In the genomic region with DNA sequence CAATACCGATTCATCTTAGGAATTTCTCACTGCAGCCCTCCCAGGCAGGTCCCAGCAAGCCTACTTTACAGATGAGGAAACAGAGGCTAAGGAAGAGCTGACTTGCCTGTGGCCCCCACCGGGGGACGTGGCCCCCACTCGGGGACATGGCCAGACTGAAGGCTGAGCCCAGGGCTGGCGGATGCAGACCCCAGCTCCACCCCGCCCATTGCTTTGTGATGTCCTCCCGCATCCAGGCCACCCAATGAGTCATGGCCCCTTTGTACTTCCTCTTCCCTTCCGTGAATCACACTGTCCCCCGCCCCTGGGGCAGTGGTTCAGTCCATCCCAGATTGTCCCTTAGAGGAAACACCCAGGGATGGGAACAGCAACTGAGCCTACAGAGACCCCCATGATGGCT, we compare ENCODE assay signal across 17 cellular contexts.
DNase-seq lines count a peak whose midpoint lies in the region; ATAC-seq and TF ChIP-seq lines count a peak whose summit lies in the region.
"Had no signal": no experiment of that assay in that cellular context is flagged by ENCODE, and none has a peak within 500 bp of the region (broad histone marks: within the 10 kb centered on the region; RNA-seq: fewer than 3 reads in every experiment).

No MANE protein-coding gene starts in this region.

- intact Hi-C loops in left cardiac atrium (cut with DNase I) (no loop called here), Right ventricle myocardium inferior (cut with DNase I) (no loop called here), Caco-2 (cut with micrococcal nuclease; ENCODE audit: unreplicated experiment) (no loop called here)

- DNase-seq in left cardiac atrium (peak; percentile 52), Right ventricle myocardium inferior (ENCODE audit: missing footprints) (no peak), SW 1271 (lab: John Stamatoyannopoulos, UW) (peak; percentile 17 to 58), foreskin keratinocyte (peak in 1 of 2 donors; percentile 79), suprapubic skin (ENCODE audit: low spot score in 2 of 2) (no peak), cerebellar cortex (ENCODE audit: low spot score) (no peak), Caco-2 (no peak)
- DNase-seq: activated naive CD4-positive, alpha-beta T cell; central memory CD4-positive, alpha-beta T cell; NCI-H1048; stimulated activated CD4-positive, alpha-beta T cell treated with anti-CD3 and anti-CD28 coated beads, Interleukin-15, amount 100 ng/mL, for 24 hours; T-helper 9 cell; tibial artery had no signal

- H3K4me1 ChIP-seq in foreskin keratinocyte (peaks cover 5% of the 10 kb centered on the region), suprapubic skin (no peaks in the 10 kb centered on the region), Caco-2 (peaks cover 20% of the 10 kb centered on the region)
- H3K4me1 ChIP-seq: Peyer's patch had no signal

- no peaks in the 10 kb centered on the region for H3K36me3 Mint-ChIP-seq in Caco-2 (ENCODE audit: insufficient read depth, unreplicated experiment)

- no peaks in the 10 kb centered on the region for H3K27me3 Mint-ChIP-seq in Caco-2 (ENCODE audit: insufficient read depth, unreplicated experiment)

- H3K27ac ChIP-seq in foreskin keratinocyte (no peak overlapping the region), suprapubic skin (no peak overlapping the region)
- H3K27ac ChIP-seq: esophagus muscularis mucosa, HL-60, Peyer's patch, tibial artery had no signal

- TF ChIP-seq CTCF in foreskin keratinocyte (conservative IDR thresholded peaks at IDR 0.05) (no peak), suprapubic skin (IDR thresholded peaks at IDR 0.05) (no peak), Caco-2 (IDR thresholded peaks at IDR 0.05; ENCODE audit: insufficient read depth in 1 of 2, low read depth in 1 of 2, low read length in 1 of 2, severe bottlenecking in 1 of 2, unreplicated experiment in 1 of 2) (no peak)

- POLR2A ChIA-PET in Caco-2 (lab: Charles Lee): no interaction called here

- ATAC-seq in left cardiac atrium (peak in 1 of 2 donors; percentile 31), Right ventricle myocardium inferior (no peak), foreskin keratinocyte (peak; percentile 65), GM21825 (IDR thresholded peaks at IDR 0.05; ENCODE audit: unreplicated experiment) (no peak)

- H3K27ac Mint-ChIP-seq in Caco-2 (ENCODE audit: unreplicated experiment): no peak overlapping the region

- TF ChIP-seq EP300 in suprapubic skin (IDR thresholded peaks at IDR 0.05): no peak

- BruUV-seq in Caco-2 (replicated peaks; lab: Mats Ljungman, UMichigan): no TSS peak

- no peak overlapping the region for H3K4me3 Mint-ChIP-seq in Caco-2 (ENCODE audit: unreplicated experiment)

- H3K27me3 ChIP-seq in foreskin keratinocyte (no peaks in the 10 kb centered on the region), suprapubic skin (peaks cover 28% of the 10 kb centered on the region), Caco-2 (replicated peaks; ENCODE audit: control insufficient read depth, insufficient read depth, low read length) (no peaks in the 10 kb centered on the region)
- H3K27me3 ChIP-seq: Peyer's patch, tibial artery had no signal

- H3K4me1 Mint-ChIP-seq in Caco-2 (ENCODE audit: low read depth, unreplicated experiment): peaks cover 27% of the 10 kb centered on the region

- H3K36me3 ChIP-seq in suprapubic skin (no peaks in the 10 kb centered on the region), Caco-2 (ENCODE audit: control insufficient read depth, insufficient read depth, low read length) (no peaks in the 10 kb centered on the region)
- H3K36me3 ChIP-seq: esophagus muscularis mucosa, Peyer's patch, tibial artery had no signal

- no peak for TF ChIP-seq POLR2A in suprapubic skin (IDR thresholded peaks at IDR 0.05)

- H3K9me3 ChIP-seq in suprapubic skin (no peaks in the 10 kb centered on the region), Caco-2 (no peaks in the 10 kb centered on the region)
- H3K9me3 ChIP-seq: Peyer's patch, tibial artery had no signal

- CTCF ChIA-PET in Caco-2 (lab: Charles Lee): no interaction called here

- 56% methylated on average over 9 of the region's 9 CpGs for WGBS in suprapubic skin

- no peaks in the 10 kb centered on the region for H3K9me3 Mint-ChIP-seq in Caco-2 (ENCODE audit: unreplicated experiment)

- H3K4me3 ChIP-seq in suprapubic skin: no peak overlapping the region
- no peak overlapping the region for H3K4me3 ChIP-seq in Caco-2 (ENCODE audit: low read depth, low read length)
- H3K4me3 ChIP-seq: esophagus muscularis mucosa, Peyer's patch, tibial artery had no signal

Comparison
In these comparisons a context has a peak if more than half of its experiments do, and no peak if none do; other contexts are left out.
1. DNase-seq: peak in left cardiac atrium (single experiment) and SW 1271 (2 of 2); none in Right ventricle myocardium inferior (single experiment), suprapubic skin (0 of 2), cerebellar cortex (single experiment) and Caco-2 (0 of 2).